ENCODE assay signal across 37 cellular contexts in genomic region chr20:969868-970267, GRCh38. TPM values are rescaled to one million over a fixed set of nuclear protein-coding genes. Genes with fewer than 3 reads are reported as not detected.
"Had no signal": no experiment of that assay in that cellular context is flagged by ENCODE, and none has a peak within 500 bp of the region (broad histone marks: within the 10 kb centered on the region; RNA-seq: fewer than 3 reads in every experiment).

No MANE protein-coding gene starts in this region.

- H3K9me3 ChIP-seq: adrenal gland, body of pancreas had no signal

- H3K9me3 Mint-ChIP-seq: activated CD4-positive, alpha-beta memory T cell treated with anti-CD3 and anti-CD28 coated beads for 36 hours; activated CD4-positive, alpha-beta T cell treated with anti-CD3 and anti-CD28 coated beads, Interleukin-2, amount 10 ng/mL, durations not matched to agents 24 days and 14 days; activated CD8-positive, alpha-beta T cell treated with anti-CD3 and anti-CD28 coated beads for 36 hours; activated naive CD4-positive, alpha-beta T cell treated with anti-CD3 and anti-CD28 coated beads for 36 hours; activated naive CD4-positive, alpha-beta T cell treated with anti-CD3 and anti-CD28 coated beads, Interleukin-2, amount 50 U/mL, for 72 hours; activated naive CD8-positive, alpha-beta T cell treated with anti-CD3 and anti-CD28 coated beads for 36 hours; activated T-cell treated with anti-CD3 and anti-CD28 coated beads, Interleukin-2, amount 50 U/mL, for 4 hours; activated T-helper 2 cell treated with anti-CD3 and anti-CD28 coated beads, Interferon-gamma antibody, Interleukin-2, Interleukin-4, amounts not matched to agents 10 μg/mL and 5 μg/mL and 100 μg/mL, durations not matched to agents 14 hours and 24 hours and 36 hours; central memory CD8-positive, alpha-beta T cell; T-helper 1 cell treated with Interleukin-12 subunit alpha and Interleukin-12 subunit beta and Interleukin-4 antibody, amounts not matched to agents 30 μg/mL and 1 μg/mL, for 36 hours; T-helper 2 cell treated with Interferon-gamma antibody and Interleukin-4, amounts not matched to agents 5 μg/mL and 100 μg/mL, for 36 hours had no signal

- ATAC-seq: activated CD8-positive, alpha-beta T cell treated with anti-CD3 and anti-CD28 coated beads for 36 hours; activated naive CD4-positive, alpha-beta T cell treated with anti-CD3 and anti-CD28 coated beads, Interleukin-2, amount 50 U/mL, for 72 hours; activated T-cell treated with anti-CD3 and anti-CD28 coated beads, Interleukin-2, amount 50 U/mL, for 4 hours; body of pancreas had no signal

- H3K4me1 Mint-ChIP-seq: activated B cell treated with CpG ODN at 0.5 μM for 24 hours had no signal

- H3K27ac ChIP-seq: adrenal gland, body of pancreas, brain microvascular endothelial cell, cardiac muscle cell, VCaP had no signal

- H3K4me1 ChIP-seq: adrenal gland, body of pancreas had no signal

- DNase-seq: activated B cell treated with CpG ODN at 0.5 μM for 24 hours; activated CD4-positive, alpha-beta memory T cell treated with anti-CD3 and anti-CD28 coated beads for 36 hours; activated CD4-positive, alpha-beta T cell treated with anti-CD3 and anti-CD28 coated beads for 4 hours; activated CD4-positive, alpha-beta T cell treated with anti-CD3 and anti-CD28 coated beads, Interleukin-2, amount 10 ng/mL, durations not matched to agents 24 days and 14 days; activated CD4-positive, alpha-beta T cell treated with anti-CD3 and anti-CD28 coated beads, Interleukin-2, amount 50 U/mL, for 1 hour; activated CD4-positive, alpha-beta T cell treated with anti-CD3 and anti-CD28 coated beads, Interleukin-2, amount 50 U/mL, for 4 hours; activated CD4-positive, CD25-positive, alpha-beta regulatory T cell treated with anti-CD3 and anti-CD28 coated beads, Interleukin-2, amount 50 U/mL, for 72 hours; activated CD8-positive, alpha-beta memory T cell treated with anti-CD3 and anti-CD28 coated beads, Interleukin-2, amount 50 U/mL, for 4 hours; activated CD8-positive, alpha-beta T cell treated with anti-CD3 and anti-CD28 coated beads for 36 hours; activated effector memory CD4-positive, alpha-beta T cell treated with anti-CD3 and anti-CD28 coated beads, Interleukin-2, amount 50 U/mL, for 16 hours; activated gamma-delta T cell treated with Interleukin-2 at 50 U/mL for 16 hours; activated naive CD4-positive, alpha-beta T cell; activated naive CD4-positive, alpha-beta T cell treated with anti-CD3 and anti-CD28 coated beads for 36 hours; activated naive CD4-positive, alpha-beta T cell treated with anti-CD3 and anti-CD28 coated beads, Interleukin-2, amount 50 U/mL, for 16 hours; activated naive CD8-positive, alpha-beta T cell treated with anti-CD3 and anti-CD28 coated beads for 36 hours; activated T-cell treated with anti-CD3 and anti-CD28 coated beads for 4 hours; activated T-cell treated with anti-CD3 and anti-CD28 coated beads, Interleukin-2, amount 50 U/mL, for 1 hour; activated T-cell treated with anti-CD3 and anti-CD28 coated beads, Interleukin-2, amount 50 U/mL, for 4 hours; adrenal gland; aorta; body of pancreas; brain microvascular endothelial cell; caudate nucleus; cerebellar nuclear complex; T-helper 1 cell; T-helper 2 cell; T-helper 9 cell had no signal

- H3K4me3 ChIP-seq: adrenal gland, body of pancreas, cardiac muscle cell had no signal

- H3K27me3 ChIP-seq: adrenal gland, body of pancreas, brain microvascular endothelial cell, cardiac muscle cell had no signal

- H3K36me3 Mint-ChIP-seq: activated CD4-positive, alpha-beta memory T cell treated with anti-CD3 and anti-CD28 coated beads for 36 hours; activated naive CD4-positive, alpha-beta T cell treated with anti-CD3 and anti-CD28 coated beads, Interleukin-2, amount 50 U/mL, for 72 hours; activated naive CD8-positive, alpha-beta T cell treated with anti-CD3 and anti-CD28 coated beads for 36 hours had no signal

- H3K36me3 ChIP-seq: adrenal gland, brain microvascular endothelial cell, cardiac muscle cell had no signal

- H3K4me3 Mint-ChIP-seq: activated B cell treated with CpG ODN at 0.5 μM for 24 hours; activated CD4-positive, alpha-beta memory T cell treated with anti-CD3 and anti-CD28 coated beads for 36 hours; activated CD4-positive, alpha-beta T cell treated with anti-CD3 and anti-CD28 coated beads, Interleukin-2, amount 10 ng/mL, durations not matched to agents 24 days and 14 days; activated CD8-positive, alpha-beta T cell treated with anti-CD3 and anti-CD28 coated beads for 36 hours; activated naive CD4-positive, alpha-beta T cell treated with anti-CD3 and anti-CD28 coated beads for 36 hours; activated naive CD8-positive, alpha-beta T cell treated with anti-CD3 and anti-CD28 coated beads for 36 hours; activated T-cell treated with anti-CD3 and anti-CD28 coated beads, Interleukin-2, amount 50 U/mL, for 4 hours; central memory CD8-positive, alpha-beta T cell; T-helper 1 cell treated with Interleukin-12 subunit alpha and Interleukin-12 subunit beta and Interleukin-4 antibody, amounts not matched to agents 30 μg/mL and 1 μg/mL, for 36 hours; T-helper 2 cell treated with Interferon-gamma antibody and Interleukin-4, amounts not matched to agents 5 μg/mL and 100 μg/mL, for 36 hours had no signal

- H3K27ac Mint-ChIP-seq: activated B cell treated with CpG ODN at 0.5 μM for 24 hours; activated CD4-positive, alpha-beta memory T cell treated with anti-CD3 and anti-CD28 coated beads for 36 hours; activated CD4-positive, alpha-beta T cell treated with anti-CD3 and anti-CD28 coated beads, Interleukin-2, amount 10 ng/mL, durations not matched to agents 24 days and 14 days; activated CD8-positive, alpha-beta T cell treated with anti-CD3 and anti-CD28 coated beads for 36 hours; activated naive CD4-positive, alpha-beta T cell treated with anti-CD3 and anti-CD28 coated beads for 36 hours; activated naive CD4-positive, alpha-beta T cell treated with anti-CD3 and anti-CD28 coated beads, Interleukin-2, amount 50 U/mL, for 72 hours; activated naive CD8-positive, alpha-beta T cell treated with anti-CD3 and anti-CD28 coated beads for 36 hours; activated T-helper 2 cell treated with anti-CD3 and anti-CD28 coated beads, Interferon-gamma antibody, Interleukin-2, Interleukin-4, amounts not matched to agents 10 μg/mL and 5 μg/mL and 100 μg/mL, durations not matched to agents 14 hours and 24 hours and 36 hours; T-helper 1 cell treated with Interleukin-12 subunit alpha and Interleukin-12 subunit beta and Interleukin-4 antibody, amounts not matched to agents 30 μg/mL and 1 μg/mL, for 36 hours; T-helper 2 cell treated with Interferon-gamma antibody and Interleukin-4, amounts not matched to agents 5 μg/mL and 100 μg/mL, for 36 hours had no signal

RNA-seq across cellular contexts. Expression of gene RSPO4, which starts 32.2 kb away (rescaled TPM):
- total RNA-seq: activated CD4-positive, alpha-beta memory T cell treated with anti-CD3 and anti-CD28 coated beads for 36 hours; activated CD4-positive, alpha-beta T cell treated with anti-CD3 and anti-CD28 coated beads, Interleukin-2, amount 10 ng/mL, durations not matched to agents 24 days and 14 days; activated CD8-positive, alpha-beta memory T cell treated with anti-CD3 and anti-CD28 coated beads for 36 hours; activated CD8-positive, alpha-beta T cell treated with anti-CD3 and anti-CD28 coated beads for 36 hours; activated naive CD4-positive, alpha-beta T cell treated with anti-CD3 and anti-CD28 coated beads for 36 hours; activated naive CD4-positive, alpha-beta T cell treated with anti-CD3 and anti-CD28 coated beads, Interleukin-2, amount 50 U/mL, for 72 hours; activated naive CD8-positive, alpha-beta T cell treated with anti-CD3 and anti-CD28 coated beads for 36 hours; activated T-cell treated with anti-CD3 and anti-CD28 coated beads, Interleukin-2, amount 50 U/mL, for 4 hours; activated T-helper 2 cell treated with anti-CD3 and anti-CD28 coated beads, Interferon-gamma antibody, Interleukin-2, Interleukin-4, amounts not matched to agents 10 μg/mL and 5 μg/mL and 100 μg/mL, durations not matched to agents 14 hours and 24 hours and 36 hours; body of pancreas; bronchial epithelial cell; chondrocyte had no signal
- polyA plus RNA-seq: aorta had no signal

RNA-seq across cellular contexts. Expression of gene ANGPT4, which starts 53.7 kb away (rescaled TPM):
- total RNA-seq: activated B cell treated with CpG ODN at 0.5 μM for 24 hours; activated CD4-positive, alpha-beta memory T cell treated with anti-CD3 and anti-CD28 coated beads for 36 hours; activated CD4-positive, alpha-beta T cell treated with anti-CD3 and anti-CD28 coated beads, Interleukin-2, amount 10 ng/mL, durations not matched to agents 24 days and 14 days; activated CD8-positive, alpha-beta memory T cell treated with anti-CD3 and anti-CD28 coated beads for 36 hours; activated CD8-positive, alpha-beta T cell treated with anti-CD3 and anti-CD28 coated beads for 36 hours; activated naive CD4-positive, alpha-beta T cell treated with anti-CD3 and anti-CD28 coated beads for 36 hours; activated naive CD8-positive, alpha-beta T cell treated with anti-CD3 and anti-CD28 coated beads for 36 hours; activated T-cell treated with anti-CD3 and anti-CD28 coated beads, Interleukin-2, amount 50 U/mL, for 4 hours; activated T-helper 2 cell treated with anti-CD3 and anti-CD28 coated beads, Interferon-gamma antibody, Interleukin-2, Interleukin-4, amounts not matched to agents 10 μg/mL and 5 μg/mL and 100 μg/mL, durations not matched to agents 14 hours and 24 hours and 36 hours; bronchial epithelial cell had no signal
